In genomic region chr7:10708447-10708846, GRCh38 we compare ENCODE assay signal across 11 cellular contexts.
A peak's percentile ranks its signal among the peaks of the same experiment; 100 is the strongest.
DNase-seq lines count a peak whose midpoint lies in the region; ATAC-seq and TF ChIP-seq lines count a peak whose summit lies in the region.
"Had no signal": no experiment of that assay in that cellular context is flagged by ENCODE, and none has a peak within 500 bp of the region (broad histone marks: within the 10 kb centered on the region; RNA-seq: fewer than 3 reads in every experiment).

No MANE protein-coding gene starts in this region.

- ATAC-seq in psoas muscle (no peak), HG02970 (IDR thresholded peaks at IDR 0.05; ENCODE audit: low FRiP score, unreplicated experiment) (no peak), HG03378 (IDR thresholded peaks at IDR 0.05; ENCODE audit: unreplicated experiment) (no peak), GM21786 (IDR thresholded peaks at IDR 0.05; ENCODE audit: unreplicated experiment) (no peak)

- H3K4me1 Mint-ChIP-seq in endothelial cell (ENCODE audit: unreplicated experiment) = no peaks in the 10 kb centered on the region

- H3K27ac ChIP-seq in C4-2B (no peak overlapping the region), psoas muscle (no peak overlapping the region)
- H3K27ac ChIP-seq: epithelial cell of prostate had no signal

- no peaks in the 10 kb centered on the region for H3K27me3 Mint-ChIP-seq in endothelial cell (ENCODE audit: unreplicated experiment)
- H3K27me3 Mint-ChIP-seq: activated T-cell treated with anti-CD3 and anti-CD28 coated beads, Interleukin-2, amount 50 U/mL, for 24 hours had no signal

- H3K27ac Mint-ChIP-seq in endothelial cell (ENCODE audit: unreplicated experiment) = no peak overlapping the region
- H3K27ac Mint-ChIP-seq: activated T-cell treated with anti-CD3 and anti-CD28 coated beads, Interleukin-2, amount 50 U/mL, for 24 hours; naive B cell had no signal

- no peaks in the 10 kb centered on the region for H3K9me3 Mint-ChIP-seq in endothelial cell (ENCODE audit: unreplicated experiment)
- H3K9me3 Mint-ChIP-seq: activated T-cell treated with anti-CD3 and anti-CD28 coated beads, Interleukin-2, amount 50 U/mL, for 24 hours; naive B cell had no signal

- H3K36me3 Mint-ChIP-seq in endothelial cell (ENCODE audit: low read depth, unreplicated experiment) = no peaks in the 10 kb centered on the region
- H3K36me3 Mint-ChIP-seq: naive B cell had no signal

- no peaks in the 10 kb centered on the region for H3K36me3 ChIP-seq in psoas muscle (ENCODE audit: insufficient read depth in 1 of 2, low read depth in 1 of 2)

- TF ChIP-seq CTCF in C4-2B (conservative IDR thresholded peaks at IDR 0.05) = peak; percentile 61
- no peak for TF ChIP-seq CTCF in endothelial cell (IDR thresholded peaks at IDR 0.05; ENCODE audit: unreplicated experiment)
- TF ChIP-seq CTCF in psoas muscle (IDR thresholded peaks at IDR 0.05) = no peak

- H3K4me1 ChIP-seq in psoas muscle = no peaks in the 10 kb centered on the region

- intact Hi-C loops in psoas muscle (cut with DNase I) = no loop called here

- no peak overlapping the region for H3K4me3 Mint-ChIP-seq in endothelial cell (ENCODE audit: unreplicated experiment)
- H3K4me3 Mint-ChIP-seq: activated T-cell treated with anti-CD3 and anti-CD28 coated beads, Interleukin-2, amount 50 U/mL, for 24 hours; naive B cell had no signal

- no peaks in the 10 kb centered on the region for H3K9me3 ChIP-seq in psoas muscle

- peak; percentile 4 for DNase-seq in HPDE6-E6E7 (ENCODE audit: extremely low spot score)
- peak; percentile 41 for DNase-seq in NCI-H524 treated with DMSO at 0.1 percent for 48 hours (lab: John Stamatoyannopoulos, UW)
- DNase-seq in endothelial cell (ENCODE audit: low spot score) = peak; percentile 34
- no peak for DNase-seq in psoas muscle
- DNase-seq: activated T-cell treated with anti-CD3 and anti-CD28 coated beads, Interleukin-2, amount 50 U/mL, for 24 hours; naive B cell had no signal

- WGBS in psoas muscle, 3 donors = 20 to 31% (median 31%) methylated on average over 5 of the region's 5 CpGs

- H3K27me3 ChIP-seq in psoas muscle (ENCODE audit: insufficient read depth in 3 of 3, low read length in 2 of 3) = no peaks in the 10 kb centered on the region

- H3K4me3 ChIP-seq in psoas muscle = no peak overlapping the region

Comparison
In these comparisons a context has a peak if more than half of its experiments do, and no peak if none do; other contexts are left out.
1. DNase-seq: peak in HPDE6-E6E7 (single experiment), NCI-H524 treated with DMSO at 0.1 percent for 48 hours (single experiment) and endothelial cell (single experiment); none in psoas muscle (0 of 2).